Comparison of ENCODE assay signal across 16 cellular contexts in the genomic region with DNA sequence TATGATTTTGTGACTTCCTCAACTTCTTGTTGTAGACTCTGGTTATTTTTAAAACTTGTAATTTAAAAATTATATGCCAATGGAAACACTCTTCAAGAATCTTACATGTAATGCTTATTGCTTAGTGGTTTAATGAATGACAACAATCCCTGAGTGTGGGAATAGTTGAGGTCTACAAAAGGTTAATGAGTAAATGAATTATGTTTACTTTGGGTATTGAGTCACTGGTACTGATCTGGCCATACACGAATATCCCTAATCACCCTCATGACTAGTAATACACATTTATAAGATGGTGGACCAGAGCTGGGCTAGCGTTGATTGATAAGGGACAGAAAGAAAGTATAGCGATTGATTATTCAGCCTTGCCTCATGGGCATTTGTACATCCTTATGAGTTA. TPM values are rescaled to one million over a fixed set of nuclear protein-coding genes. Genes with fewer than 3 reads are reported as not detected.
A peak's percentile ranks its signal among the peaks of the same experiment; 100 is the strongest.
DNase-seq lines count a peak whose midpoint lies in the region; ATAC-seq, FAIRE-seq and TF ChIP-seq lines count a peak whose summit lies in the region.
"Had no signal": no experiment of that assay in that cellular context is flagged by ENCODE, and none has a peak within 500 bp of the region (broad histone marks: within the 10 kb centered on the region; RNA-seq: fewer than 3 reads in every experiment).

No MANE protein-coding gene starts in this region.

- peak overlapping the region; percentile 29; the same call in 1 of the 2 replicates for H4K91ac ChIP-seq in IMR-90 (ENCODE audit: insufficient read depth, low read depth, low read length)

- peak overlapping the region; percentile 95 for H3K18ac ChIP-seq in IMR-90 (ENCODE audit: low read depth, low read length)

- peaks cover 2% of the 10 kb centered on the region; the same call in 1 of the 2 replicates for H3K36me3 ChIP-seq in IMR-90 (ENCODE audit: control insufficient read depth, insufficient read depth, low read length)

- H3K27ac Mint-ChIP-seq in progenitor cell of endocrine pancreas = no peak overlapping the region
- H3K27ac Mint-ChIP-seq: activated CD8-positive, alpha-beta T cell treated with anti-CD3 and anti-CD28 coated beads for 36 hours; naive thymus-derived CD4-positive, alpha-beta T cell had no signal

- peak overlapping the region; percentile 94 for H3K4me2 ChIP-seq in IMR-90 (ENCODE audit: low read depth, low read length)

- no peaks in the 10 kb centered on the region; the same call in 1 of the 2 replicates for H4K20me1 ChIP-seq in IMR-90 (ENCODE audit: insufficient read depth, low read length)

- peak overlapping the region; percentile 11; the same call in 1 of the 2 replicates for H2AK5ac ChIP-seq in IMR-90 (ENCODE audit: low read depth, low read length)

- no peak overlapping the region for H2AFZ ChIP-seq in IMR-90 (replicated peaks; ENCODE audit: low read length, poor library complexity)

- H2BK15ac ChIP-seq in IMR-90 (ENCODE audit: low read depth, low read length) = no peak overlapping the region

- peak overlapping the region; percentile 62; the same call in 1 of the 2 replicates for H3K27ac ChIP-seq in IMR-90 (ENCODE audit: insufficient read depth, low read length)

- peak overlapping the region; percentile 97 for H2BK5ac ChIP-seq in IMR-90 (ENCODE audit: low read depth, low read length, poor library complexity, severe bottlenecking)

- H2BK20ac ChIP-seq in IMR-90 (ENCODE audit: low read depth, low read length) = peak overlapping the region; percentile 86

- H3K79me1 ChIP-seq in IMR-90 (ENCODE audit: low read depth in 1 of 2, low read length in 2 of 2) = peaks cover 20 to 47% of the 10 kb centered on the region in 2 experiments

- dilution Hi-C loops in IMR-90 (cut with HindIII; ENCODE audit: low sequenced_read_pairs, unreplicated experiment) = no loop called here

- H2BK120ac ChIP-seq in IMR-90 (ENCODE audit: low read depth, low read length) = peak overlapping the region; percentile 89

- peak overlapping the region; percentile 84; the same call in 1 of the 2 replicates for H3K23ac ChIP-seq in IMR-90 (ENCODE audit: low read depth, low read length)

- BruUV-seq in IMR-90 (replicated peaks; lab: Mats Ljungman, UMichigan) = no TSS peak

- peak overlapping the region; percentile 69 for H3K56ac ChIP-seq in IMR-90 (ENCODE audit: extremely low read depth, insufficient read depth, low read length)

- H3K27me3 Mint-ChIP-seq in progenitor cell of endocrine pancreas = no peaks in the 10 kb centered on the region

- POLR2A ChIA-PET in IMR-90 (lab: Charles Lee; ENCODE audit: unreplicated experiment) = no interaction called here

- peaks cover 24% of the 10 kb centered on the region for H3K9me3 Mint-ChIP-seq in progenitor cell of endocrine pancreas (ENCODE audit: low read depth)

- ATAC-seq in IMR-90 (ENCODE audit: low read depth) (peak; percentile 76), HG03175 (IDR thresholded peaks at IDR 0.05; ENCODE audit: unreplicated experiment) (no peak)
- ATAC-seq: activated CD8-positive, alpha-beta T cell treated with anti-CD3 and anti-CD28 coated beads for 36 hours; naive thymus-derived CD4-positive, alpha-beta T cell had no signal

- H4K8ac ChIP-seq in IMR-90 (ENCODE audit: low read depth in 2 of 2, low read length in 2 of 2) = peak overlapping the region in 1 of 2 experiments; percentile 68; a peak in 2 of 4 replicates

- H3K9me1 ChIP-seq in IMR-90 (ENCODE audit: insufficient read depth, low read length) = peaks cover 7% of the 10 kb centered on the region

- WGBS in IMR-90 (ENCODE audit: extremely low coverage in 2 of 2, insufficient read length in 1 of 2), 2 experiments = no CpG with 5 or more reads among the region's 3 CpGs

- peak overlapping the region; percentile 59; the same call in 1 of the 2 replicates for H3K14ac ChIP-seq in IMR-90 (replicated peaks; ENCODE audit: low read depth, low read length)

- H3K27me3 ChIP-seq in IMR-90 (ENCODE audit: control insufficient read depth, insufficient read depth, low read length) = no peaks in the 10 kb centered on the region

- peaks cover 8% of the 10 kb centered on the region for H3K4me1 Mint-ChIP-seq in progenitor cell of endocrine pancreas (ENCODE audit: low read depth)

- no peaks in the 10 kb centered on the region for H3K9me3 ChIP-seq in IMR-90 (ENCODE audit: control insufficient read depth, insufficient read depth, low read length)

- H3K4me3 Mint-ChIP-seq in progenitor cell of endocrine pancreas (ENCODE audit: low read depth) = no peak overlapping the region
- H3K4me3 Mint-ChIP-seq: activated CD8-positive, alpha-beta T cell treated with anti-CD3 and anti-CD28 coated beads for 36 hours; naive thymus-derived CD4-positive, alpha-beta T cell had no signal

- TF ChIP-seq RAD21 in IMR-90 (IDR thresholded peaks at IDR 0.05; ENCODE audit: low read length) = no peak

- in situ Hi-C loops in IMR-90 (cut with MboI; ENCODE audit: low sequenced_read_pairs) = no loop called here

- H3K9ac ChIP-seq in IMR-90 (ENCODE audit: low read depth, low read length) = no peak overlapping the region

- CTCF ChIA-PET in IMR-90 (lab: Yijun Ruan, JAX) = interaction anchor here (1.3 to 1.4 kb wide), 2 partner anchors 12 to 41 kb away, joined by 3 to 5 read pairs; no protein-coding TSS in a partner anchor

- DNase-seq in EL (peak; percentile 80), IMR-90 (peak; percentile 88), choroid plexus epithelial cell (ENCODE audit: low read depth) (peak; percentile 54), non-pigmented ciliary epithelial cell (ENCODE audit: low read depth) (peak; percentile 44), D721Med (ENCODE audit: insufficient read length, low spot score) (no peak), progenitor cell of endocrine pancreas (ENCODE audit: low spot score, unreplicated experiment) (no peak), iPS-NIHi7 (ENCODE audit: extremely low spot score) (no peak)
- DNase-seq: activated CD8-positive, alpha-beta T cell treated with anti-CD3 and anti-CD28 coated beads for 36 hours; foreskin melanocyte; MM.1S; naive thymus-derived CD4-positive, alpha-beta T cell; NCI-H446; substantia nigra; T1000 had no signal

- H3K36me3 Mint-ChIP-seq in progenitor cell of endocrine pancreas (ENCODE audit: insufficient read depth) = peaks cover 12% of the 10 kb centered on the region

- FAIRE-seq in D721Med (lab: Jason Lieb, UNC) = no peak
- FAIRE-seq: colon had no signal

- H3K4me1 ChIP-seq in IMR-90 (ENCODE audit: control insufficient read depth, insufficient read depth, low read length) = peaks cover 10% of the 10 kb centered on the region

- no peak overlapping the region for H2AK9ac ChIP-seq in IMR-90 (replicated peaks; ENCODE audit: low read depth, low read length, poor library complexity)

- no peak for TF ChIP-seq POLR2A in IMR-90 (IDR thresholded peaks at IDR 0.05; ENCODE audit: low read depth, low read length)

- H3K4me3 ChIP-seq in IMR-90 (ENCODE audit: insufficient read depth, low read depth, low read length) (no peak overlapping the region), choroid plexus epithelial cell (ENCODE audit: low read depth, low read length) (no peak overlapping the region)

- intact Hi-C loops in IMR-90 (cut with micrococcal nuclease) = loop anchor here (5.0 kb wide), 1 partner anchor 41 kb away; no protein-coding TSS in a partner anchor

- peak overlapping the region; percentile 83 for H3K4ac ChIP-seq in IMR-90 (ENCODE audit: low read depth, low read length)

- peak overlapping the region; percentile 59 for H4K5ac ChIP-seq in IMR-90 (ENCODE audit: low read depth, low read length)

- no peak for TF ChIP-seq CTCF in IMR-90 (conservative IDR thresholded peaks at IDR 0.05; ENCODE audit: low read depth, low read length)
- TF ChIP-seq CTCF in choroid plexus epithelial cell (conservative IDR thresholded peaks at IDR 0.05; ENCODE audit: low read depth, low read length) = no peak
- no peak for TF ChIP-seq CTCF in D721Med (IDR thresholded peaks at IDR 0.05; ENCODE audit: insufficient read depth, missing control alignments)
- no peak for TF ChIP-seq CTCF in progenitor cell of endocrine pancreas (IDR thresholded peaks at IDR 0.05; ENCODE audit: unreplicated experiment)

TF ChIP-seq in IMR-90, 13 proteins besides CTCF, POLR2A, EP300 and RAD21:
- peak; percentile 43; the same call in 1 of the 2 replicates for TF ChIP-seq FOS (IDR thresholded peaks at IDR 0.05; ENCODE audit: low read depth, low read length)
- TF ChIP-seq CEBPB (IDR thresholded peaks at IDR 0.05; ENCODE audit: low read depth, low read length) = peak; percentile 16; the same call in 1 of the 2 replicates
- TF ChIP-seq, protein P1, sequence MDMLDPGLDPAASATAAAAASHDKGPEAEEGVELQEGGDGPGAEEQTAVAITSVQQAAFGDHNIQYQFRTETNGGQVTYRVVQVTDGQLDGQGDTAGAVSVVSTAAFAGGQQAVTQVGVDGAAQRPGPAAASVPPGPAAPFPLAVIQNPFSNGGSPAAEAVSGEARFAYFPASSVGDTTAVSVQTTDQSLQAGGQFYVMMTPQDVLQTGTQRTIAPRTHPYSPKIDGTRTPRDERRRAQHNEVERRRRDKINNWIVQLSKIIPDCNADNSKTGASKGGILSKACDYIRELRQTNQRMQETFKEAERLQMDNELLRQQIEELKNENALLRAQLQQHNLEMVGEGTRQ (IDR thresholded peaks at IDR 0.05; ENCODE audit: low read depth, low read length) = no peak

RNA-seq across cellular contexts. Expression of a gene that starts 47.1 kb away (rescaled TPM):
- 27.1 and 54.4 TPM in 2 replicates for total RNA-seq in IMR-90 (2012; rRNA removed)
- polyA plus RNA-seq in IMR-90 (2012; rRNA removed) = 12.9 and 14.9 TPM in 2 replicates
- 1.9 and 5.8 TPM in 2 replicates for polyA plus RNA-seq in IMR-90 (2012; cell fraction: cytosol; rRNA removed)
- 6.7 and 13.7 TPM in 2 replicates for polyA plus RNA-seq in IMR-90 (2012; cell fraction: nucleus; rRNA removed; ENCODE audit: low replicate concordance)
- 2.7 and 2.9 TPM in 2 replicates for total RNA-seq in progenitor cell of endocrine pancreas
- polyA plus RNA-seq: naive thymus-derived CD4-positive, alpha-beta T cell had no signal

RNA-seq across cellular contexts. Expression of a gene that starts 48.6 kb away (rescaled TPM):
- total RNA-seq in IMR-90 (2012; rRNA removed) (2.7 and 4.2 TPM in 2 replicates), progenitor cell of endocrine pancreas (6.3 and 8.6 TPM in 2 replicates)
- polyA plus RNA-seq in IMR-90 (2012; rRNA removed) = 4.8 and 5.1 TPM in 2 replicates
- polyA plus RNA-seq in IMR-90 (2012; cell fraction: cytosol; rRNA removed) = 2.5 and 3.1 TPM in 2 replicates
- 2.1 and 4.5 TPM in 2 replicates for polyA plus RNA-seq in IMR-90 (2012; cell fraction: nucleus; rRNA removed; ENCODE audit: low replicate concordance)

Comparison
In these comparisons a context has a peak if more than half of its experiments do, and no peak if none do; other contexts are left out.
1. DNase-seq: peak in EL (single experiment), IMR-90 (single experiment), choroid plexus epithelial cell (single experiment) and non-pigmented ciliary epithelial cell (single experiment); none in D721Med (single experiment), progenitor cell of endocrine pancreas (single experiment) and iPS-NIHi7 (single experiment).